ENCODE assay signal across 20 cellular contexts in the genomic region with DNA sequence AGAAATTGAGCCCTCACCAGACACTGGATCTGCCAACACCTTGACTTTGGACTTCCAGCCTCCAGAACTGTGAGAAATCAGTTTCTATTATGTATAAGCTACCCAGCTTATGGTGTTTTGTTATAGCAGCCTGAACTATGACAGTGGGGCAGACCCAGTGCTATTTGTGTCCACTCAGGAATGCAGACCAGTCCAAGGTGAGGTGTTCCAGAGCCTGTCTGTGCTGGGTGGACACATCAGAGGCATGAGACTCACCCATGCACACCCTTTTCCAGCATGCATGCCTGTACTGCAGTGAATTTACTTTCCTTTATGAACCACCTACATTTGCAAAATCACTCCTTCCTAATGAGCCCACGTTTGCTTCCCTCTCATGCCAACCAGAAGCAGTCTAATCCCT.
"Had no signal": no experiment of that assay in that cellular context is flagged by ENCODE, and none has a peak within 500 bp of the region (broad histone marks: within the 10 kb centered on the region; RNA-seq: fewer than 3 reads in every experiment).

No MANE protein-coding gene starts in this region.

- ATAC-seq: foreskin keratinocyte, right lobe of liver had no signal

- H3K27ac Mint-ChIP-seq: activated naive CD4-positive, alpha-beta T cell treated with anti-CD3 and anti-CD28 coated beads, Interleukin-2, amount 10 ng/mL, durations not matched to agents 7 days and 5 days; activated naive CD8-positive, alpha-beta T cell treated with anti-CD3 and anti-CD28 coated beads, Interleukin-2, amount 10 ng/mL, durations not matched to agents 7 days and 5 days; nephron; stimulated activated naive CD8-positive, alpha-beta T cell treated with anti-CD3 and anti-CD28 coated beads, Interleukin-15, Interleukin-2, amounts not matched to agents 100 ng/mL and 50 ng/mL, for 24 hours had no signal

- H3K4me1 ChIP-seq: ascending aorta, right lobe of liver, upper lobe of left lung had no signal

- H3K27ac ChIP-seq: ascending aorta, brain microvascular endothelial cell, esophagus muscularis mucosa, foreskin keratinocyte, right lobe of liver, skin epidermis, thoracic aorta, upper lobe of left lung had no signal

- DNase-seq: activated CD4-positive, alpha-beta T cell treated with anti-CD3 and anti-CD28 coated beads for 4 hours; activated CD4-positive, alpha-beta T cell treated with anti-CD3 and anti-CD28 coated beads, Interleukin-2, amount 50 U/mL, for 4 hours; activated gamma-delta T cell; activated naive CD4-positive, alpha-beta T cell treated with anti-CD3 and anti-CD28 coated beads, Interleukin-2, amount 10 ng/mL, durations not matched to agents 7 days and 5 days; activated naive CD8-positive, alpha-beta T cell treated with anti-CD3 and anti-CD28 coated beads, Interleukin-2, amount 10 ng/mL, durations not matched to agents 7 days and 5 days; brain microvascular endothelial cell; central memory CD4-positive, alpha-beta T cell; foreskin keratinocyte; mammary epithelial cell; right lobe of liver; stimulated activated CD4-positive, alpha-beta T cell treated with anti-CD3 and anti-CD28 coated beads, Interleukin-12 subunit alpha, Interleukin-12 subunit beta, amount 100 ng/mL, for 4 hours; stimulated activated CD4-positive, alpha-beta T cell treated with anti-CD3 and anti-CD28 coated beads, Interleukin-4, amount 100 ng/mL, for 1 hour; T-helper 1 cell; upper lobe of left lung had no signal

- H3K27me3 Mint-ChIP-seq: stimulated activated naive CD8-positive, alpha-beta T cell treated with anti-CD3 and anti-CD28 coated beads, Interleukin-15, Interleukin-2, amounts not matched to agents 100 ng/mL and 50 ng/mL, for 24 hours had no signal

- H3K36me3 ChIP-seq: ascending aorta, brain microvascular endothelial cell, esophagus muscularis mucosa, right lobe of liver, thoracic aorta, upper lobe of left lung had no signal

- H3K9me3 Mint-ChIP-seq: activated naive CD4-positive, alpha-beta T cell treated with anti-CD3 and anti-CD28 coated beads, Interleukin-2, amount 10 ng/mL, durations not matched to agents 7 days and 5 days; activated naive CD8-positive, alpha-beta T cell treated with anti-CD3 and anti-CD28 coated beads, Interleukin-2, amount 10 ng/mL, durations not matched to agents 7 days and 5 days; nephron; stimulated activated naive CD8-positive, alpha-beta T cell treated with anti-CD3 and anti-CD28 coated beads, Interleukin-15, Interleukin-2, amounts not matched to agents 100 ng/mL and 50 ng/mL, for 24 hours had no signal

- H3K27me3 ChIP-seq: ascending aorta, brain microvascular endothelial cell, esophagus muscularis mucosa, right lobe of liver, upper lobe of left lung had no signal

- H3K4me3 ChIP-seq: ascending aorta, esophagus muscularis mucosa, right lobe of liver, skin epidermis, thoracic aorta, upper lobe of left lung had no signal

- H3K4me1 Mint-ChIP-seq: activated naive CD4-positive, alpha-beta T cell treated with anti-CD3 and anti-CD28 coated beads, Interleukin-2, amount 10 ng/mL, durations not matched to agents 7 days and 5 days; activated naive CD8-positive, alpha-beta T cell treated with anti-CD3 and anti-CD28 coated beads, Interleukin-2, amount 10 ng/mL, durations not matched to agents 7 days and 5 days; nephron had no signal

- H3K9me3 ChIP-seq: ascending aorta, esophagus muscularis mucosa, right lobe of liver, thoracic aorta, upper lobe of left lung had no signal

- H3K36me3 Mint-ChIP-seq: activated naive CD4-positive, alpha-beta T cell treated with anti-CD3 and anti-CD28 coated beads, Interleukin-2, amount 10 ng/mL, durations not matched to agents 7 days and 5 days; activated naive CD8-positive, alpha-beta T cell treated with anti-CD3 and anti-CD28 coated beads, Interleukin-2, amount 10 ng/mL, durations not matched to agents 7 days and 5 days had no signal

- H3K4me3 Mint-ChIP-seq: activated naive CD4-positive, alpha-beta T cell treated with anti-CD3 and anti-CD28 coated beads, Interleukin-2, amount 10 ng/mL, durations not matched to agents 7 days and 5 days; activated naive CD8-positive, alpha-beta T cell treated with anti-CD3 and anti-CD28 coated beads, Interleukin-2, amount 10 ng/mL, durations not matched to agents 7 days and 5 days; nephron; stimulated activated naive CD8-positive, alpha-beta T cell treated with anti-CD3 and anti-CD28 coated beads, Interleukin-15, Interleukin-2, amounts not matched to agents 100 ng/mL and 50 ng/mL, for 24 hours had no signal
